Comparison of ENCODE assay signal across 26 cellular contexts in the genomic region with DNA sequence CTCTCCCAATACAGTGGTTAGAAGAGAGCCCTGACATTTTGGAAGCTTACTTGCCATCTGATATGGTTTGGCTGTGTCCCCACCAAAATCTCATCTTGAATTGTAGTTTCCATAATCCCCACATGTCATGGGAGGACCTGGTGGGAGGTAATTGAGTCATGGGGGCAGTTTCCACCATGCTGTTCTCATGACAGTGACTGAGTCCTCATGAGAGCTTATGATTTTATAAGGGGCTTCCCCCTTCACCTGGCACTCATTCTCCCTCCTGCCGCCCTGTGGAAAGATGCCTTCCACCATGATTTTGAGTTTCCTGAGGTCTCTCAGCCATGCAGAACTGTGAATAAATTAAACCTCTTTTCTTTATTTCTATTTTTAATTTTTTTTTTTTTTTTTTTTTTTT. TPM values are rescaled to one million over a fixed set of nuclear protein-coding genes. Genes with fewer than 3 reads are reported as not detected.
DNase-seq lines count a peak whose midpoint lies in the region; ATAC-seq and TF ChIP-seq lines count a peak whose summit lies in the region.
"Had no signal": no experiment of that assay in that cellular context is flagged by ENCODE, and none has a peak within 500 bp of the region (broad histone marks: within the 10 kb centered on the region; RNA-seq: fewer than 3 reads in every experiment).

No MANE protein-coding gene starts in this region.

- no peak for TF ChIP-seq CTCF in prostate gland (IDR thresholded peaks at IDR 0.05)

- DNase-seq in activated CD4-positive, CD25-positive, alpha-beta regulatory T cell (lab: John Stamatoyannopoulos, UW): no peak
- DNase-seq in stimulated activated CD4-positive, alpha-beta T cell treated with anti-CD3 and anti-CD28 coated beads, Interleukin-15, amount 100 ng/mL, for 24 hours: peak; percentile 53
- no peak for DNase-seq in stimulated activated CD4-positive, alpha-beta T cell treated with anti-CD3 and anti-CD28 coated beads, Interleukin-12 subunit alpha, Interleukin-12 subunit beta, amount 100 ng/mL, for 4 hours
- peak; percentile 47 for DNase-seq in stimulated activated CD4-positive, alpha-beta T cell treated with anti-CD3 and anti-CD28 coated beads, Interleukin-4, amount 100 ng/mL, for 24 hours
- DNase-seq in prostate gland (ENCODE audit: low spot score) (no peak), CD1c-positive myeloid dendritic cell (ENCODE audit: extremely low spot score) (no peak), HPDE6-E6E7 (ENCODE audit: extremely low spot score) (no peak)
- DNase-seq: activated CD4-positive, alpha-beta T cell treated with anti-CD3 and anti-CD28 coated beads for 1 hour; activated CD8-positive, alpha-beta memory T cell treated with anti-CD3 and anti-CD28 coated beads, Interleukin-2, amount 50 U/mL, for 48 hours; aorta; DND-41; effector CD4-positive, alpha-beta T cell; hypothalamus; immature natural killer cell; left colon; MV-4-11; NCI-H1436 treated with DMSO at 0.1 percent for 48 hours; NCI-H748 treated with DMSO at 0.1 percent for 48 hours; right cardiac atrium had no signal

- WGBS in prostate gland: 100% methylated on average over 1 of the region's 1 CpG

- no peak overlapping the region for H3K4me3 ChIP-seq in prostate gland
- H3K4me3 ChIP-seq: neural progenitor cell, spleen had no signal

- no peak overlapping the region for H3K27ac ChIP-seq in prostate gland
- H3K27ac ChIP-seq: 22Rv1, HL-60, neural progenitor cell, parathyroid adenoma, RWPE1, spleen had no signal

- intact Hi-C loops in prostate gland (cut with DNase I): no loop called here

- no peak for TF ChIP-seq POLR2A in prostate gland (IDR thresholded peaks at IDR 0.05)

- H3K27me3 ChIP-seq in prostate gland (replicated peaks; ENCODE audit: insufficient read depth): no peaks in the 10 kb centered on the region
- H3K27me3 ChIP-seq: neural progenitor cell, spleen had no signal

- H3K4me1 ChIP-seq in prostate gland (replicated peaks): no peaks in the 10 kb centered on the region
- H3K4me1 ChIP-seq: parathyroid adenoma had no signal

- ATAC-seq in activated CD4-positive, CD25-positive, alpha-beta regulatory T cell treated with anti-CD3 and anti-CD28 coated beads, Interleukin-2, amount 50 U/mL, for 24 hours: peak; percentile 22 to 60
- ATAC-seq: left colon, right cardiac atrium had no signal

- H3K36me3 ChIP-seq in prostate gland: no peaks in the 10 kb centered on the region
- H3K36me3 ChIP-seq: neural progenitor cell, spleen had no signal

- no peaks in the 10 kb centered on the region for H3K9me3 ChIP-seq in prostate gland
- H3K9me3 ChIP-seq: spleen had no signal

RNA-seq across cellular contexts. Expression of gene HES1, which starts 28.8 kb away (rescaled TPM):
- total RNA-seq in prostate gland: 100 to 1,000 TPM in 1 of 2 donors, 10 to 100 TPM in 1; 92.4 to 174 TPM

Comparison
In these comparisons a context has a peak if more than half of its experiments do, and no peak if none do; other contexts are left out.
1. DNase-seq: peak in stimulated activated CD4-positive, alpha-beta T cell treated with anti-CD3 and anti-CD28 coated beads, Interleukin-15, amount 100 ng/mL, for 24 hours (single experiment) and stimulated activated CD4-positive, alpha-beta T cell treated with anti-CD3 and anti-CD28 coated beads, Interleukin-4, amount 100 ng/mL, for 24 hours (single experiment); none in activated CD4-positive, CD25-positive, alpha-beta regulatory T cell (0 of 4), stimulated activated CD4-positive, alpha-beta T cell treated with anti-CD3 and anti-CD28 coated beads, Interleukin-12 subunit alpha, Interleukin-12 subunit beta, amount 100 ng/mL, for 4 hours (single experiment), prostate gland (single experiment), CD1c-positive myeloid dendritic cell (single experiment) and HPDE6-E6E7 (single experiment).